In genomic region chr2:241762321-241762932, GRCh38 we compare ENCODE assay signal across 1 cellular context.
TF ChIP-seq lines count a peak whose summit lies in the region.

No MANE protein-coding gene starts in this region.

TF ChIP-seq in GM12878, 131 proteins besides CTCF, POLR2A, EP300 and RAD21:
- TF ChIP-seq E2F8 (IDR thresholded peaks at IDR 0.05; ENCODE audit: low read depth, partially characterized antibody) (no peak), WRNIP1 (IDR thresholded peaks at IDR 0.05; ENCODE audit: borderline replicate concordance, low read depth, low read length) (no peak), IKZF1 (conservative IDR thresholded peaks at IDR 0.05) (no peak), SUPT20H (IDR thresholded peaks at IDR 0.05; ENCODE audit: borderline replicate concordance, control insufficient read depth, low read depth, low read length) (no peak), ZNF384 (IDR thresholded peaks at IDR 0.05; ENCODE audit: borderline replicate concordance, low read depth, low read length) (no peak), ZNF687 (IDR thresholded peaks at IDR 0.05) (no peak), CEBPB (IDR thresholded peaks at IDR 0.05; ENCODE audit: borderline replicate concordance in 1 of 2, low read depth in 2 of 2, low read length in 2 of 2) (no peak), BCL11A (IDR thresholded peaks at IDR 0.05; ENCODE audit: low read depth, low read length) (no peak)
TF ChIP-seq in GM12878: peak in this region for 0.
